ENCODE assay signal across 21 cellular contexts in the genomic region with DNA sequence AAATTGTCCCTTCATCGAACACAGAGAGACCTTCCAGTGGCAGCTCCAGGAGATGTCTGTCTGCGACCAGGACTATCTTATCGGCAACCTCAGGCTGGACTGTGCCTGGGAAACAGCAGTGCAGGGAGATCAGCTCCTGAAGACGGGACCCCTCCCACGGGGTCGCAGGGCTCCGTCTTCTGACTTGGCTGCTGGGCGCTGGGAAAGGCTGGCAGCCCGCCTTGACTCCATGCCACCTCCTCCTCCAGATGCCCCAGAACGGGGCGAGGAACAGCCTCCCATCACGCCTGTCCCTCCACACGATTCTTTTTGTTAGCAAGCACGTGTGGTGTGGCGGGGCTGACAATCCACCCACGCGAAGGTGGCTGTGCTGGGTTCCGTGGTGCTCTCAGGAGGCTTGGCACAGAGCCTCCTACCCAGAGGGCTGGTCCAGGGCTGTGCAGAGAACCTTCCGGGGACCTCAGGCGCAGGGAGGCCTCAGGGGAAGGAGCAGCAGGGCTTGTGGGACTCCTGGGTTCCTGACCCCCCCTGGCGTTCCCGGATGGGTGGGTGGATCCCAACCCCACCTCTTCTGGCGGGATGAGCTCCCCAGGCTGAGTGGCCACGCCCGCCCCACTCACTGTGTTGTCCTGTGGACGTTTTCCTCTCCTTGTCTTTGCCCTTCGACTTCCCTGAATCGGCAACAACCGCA. TPM values are rescaled to one million over a fixed set of nuclear protein-coding genes. Genes with fewer than 3 reads are reported as not detected.
DNase-seq lines count a peak whose midpoint lies in the region; ATAC-seq and TF ChIP-seq lines count a peak whose summit lies in the region.
"Had no signal": no experiment of that assay in that cellular context is flagged by ENCODE, and none has a peak within 500 bp of the region (broad histone marks: within the 10 kb centered on the region; RNA-seq: fewer than 3 reads in every experiment).

No MANE protein-coding gene starts in this region.

- no peak overlapping the region for H3K4ac ChIP-seq in IMR-90 (ENCODE audit: low read depth, low read length)

- H3K79me1 ChIP-seq in IMR-90 (ENCODE audit: low read depth in 1 of 2, low read length in 2 of 2): no peaks in the 10 kb centered on the region

- no peaks in the 10 kb centered on the region for H3K4me1 ChIP-seq in IMR-90 (ENCODE audit: control insufficient read depth, insufficient read depth, low read length)
- no peaks in the 10 kb centered on the region for H3K4me1 ChIP-seq in foreskin keratinocyte
- H3K4me1 ChIP-seq: HAP-1, SJSA1 had no signal

- H2AFZ ChIP-seq in IMR-90 (replicated peaks; ENCODE audit: low read length, poor library complexity): no peak overlapping the region

- CTCF ChIA-PET in IMR-90 (lab: Yijun Ruan, JAX): no interaction called here

- H2AK5ac ChIP-seq in IMR-90 (ENCODE audit: low read depth, low read length): no peak overlapping the region

- no peak for TF ChIP-seq POLR2A in IMR-90 (IDR thresholded peaks at IDR 0.05; ENCODE audit: low read depth, low read length)

- no peak overlapping the region for H4K8ac ChIP-seq in IMR-90 (ENCODE audit: low read depth in 2 of 2, low read length in 2 of 2)

- H3K27me3 ChIP-seq in IMR-90 (ENCODE audit: control insufficient read depth, insufficient read depth, low read length): peaks cover 19% of the 10 kb centered on the region
- H3K27me3 ChIP-seq in foreskin keratinocyte: no peaks in the 10 kb centered on the region

- H3K27ac ChIP-seq in IMR-90 (ENCODE audit: insufficient read depth, low read length): no peak overlapping the region
- H3K27ac ChIP-seq in foreskin keratinocyte: no peak overlapping the region
- H3K27ac ChIP-seq: SJSA1 had no signal

- TF ChIP-seq RAD21 in IMR-90 (IDR thresholded peaks at IDR 0.05; ENCODE audit: low read length): no peak

- no peak overlapping the region for H3K18ac ChIP-seq in IMR-90 (ENCODE audit: low read depth, low read length)

- no peak overlapping the region for H2BK5ac ChIP-seq in IMR-90 (ENCODE audit: low read depth, low read length, poor library complexity, severe bottlenecking)

- H3K9me1 ChIP-seq in IMR-90 (ENCODE audit: insufficient read depth, low read length): peaks cover 3% of the 10 kb centered on the region; the same call in 1 of the 2 replicates

- dilution Hi-C loops in IMR-90 (cut with HindIII; ENCODE audit: low sequenced_read_pairs, unreplicated experiment): no loop called here

- peak overlapping the region; percentile 14 for H2AK9ac ChIP-seq in IMR-90 (replicated peaks; ENCODE audit: low read depth, low read length, poor library complexity)

- DNase-seq in Right ventricle myocardium inferior (ENCODE audit: missing footprints) (peak; percentile 37), left cardiac atrium (no peak), IMR-90 (no peak), islet precursor cell (peak; percentile 47), sciatic nerve (ENCODE audit: low spot score) (peak; percentile 51), T-helper 2 cell (no peak), foreskin keratinocyte (no peak), DMS 273 treated with DMSO at 0.1 percent for 48 hours (lab: John Stamatoyannopoulos, UW) (no peak)
- DNase-seq: EL, GF-D8, Karpas-422, NCI-H1694, NCI-H2081, NCI-H2171, NCI-H524 treated with DMSO at 0.1 percent for 48 hours, NCI-H82 had no signal

- 58% methylated on average over 7 of the region's 29 CpGs; no CpG with 5 or more reads in 1 of the 2 experiments for WGBS in IMR-90 (ENCODE audit: extremely low coverage in 2 of 2, insufficient read length in 1 of 2), 2 experiments

- no peak overlapping the region for H3K14ac ChIP-seq in IMR-90 (replicated peaks; ENCODE audit: low read depth, low read length)

- BruUV-seq in IMR-90 (replicated peaks; lab: Mats Ljungman, UMichigan): no TSS peak

- H3K36me3 ChIP-seq in IMR-90 (ENCODE audit: control insufficient read depth, insufficient read depth, low read length): no peaks in the 10 kb centered on the region
- H3K36me3 ChIP-seq: HAP-1, SJSA1 had no signal

- no peak overlapping the region for H3K9ac ChIP-seq in IMR-90 (ENCODE audit: low read depth, low read length)

- no peak overlapping the region for H3K4me2 ChIP-seq in IMR-90 (ENCODE audit: low read depth, low read length)

- H2BK20ac ChIP-seq in IMR-90 (ENCODE audit: low read depth, low read length): no peak overlapping the region

- no peaks in the 10 kb centered on the region for H3K9me3 ChIP-seq in IMR-90 (ENCODE audit: control insufficient read depth, insufficient read depth, low read length)
- H3K9me3 ChIP-seq: HAP-1, SJSA1 had no signal

- no peak overlapping the region for H4K5ac ChIP-seq in IMR-90 (ENCODE audit: low read depth, low read length)

- POLR2A ChIA-PET in IMR-90 (lab: Charles Lee; ENCODE audit: unreplicated experiment): no interaction called here

- in situ Hi-C loops in IMR-90 (cut with MboI; ENCODE audit: low sequenced_read_pairs): no loop called here

- no peaks in the 10 kb centered on the region for H4K20me1 ChIP-seq in IMR-90 (ENCODE audit: insufficient read depth, low read length)

- TF ChIP-seq CTCF in IMR-90 (conservative IDR thresholded peaks at IDR 0.05; ENCODE audit: low read depth, low read length): no peak
- no peak for TF ChIP-seq CTCF in foreskin keratinocyte (conservative IDR thresholded peaks at IDR 0.05)

- H4K91ac ChIP-seq in IMR-90 (ENCODE audit: insufficient read depth, low read depth, low read length): no peak overlapping the region

- intact Hi-C loops in Right ventricle myocardium inferior (cut with DNase I): loop anchor here (10.0 kb wide), 1 partner anchor 491 kb away; no protein-coding TSS in a partner anchor
- intact Hi-C loops in left cardiac atrium (cut with DNase I): loop anchor here in 1 of 2 donors (10.0 kb wide), 1 partner anchor 291 kb away; no protein-coding TSS in a partner anchor
- intact Hi-C loops in IMR-90 (cut with micrococcal nuclease): no loop called here
- intact Hi-C loops in sciatic nerve (cut with DNase I): loop anchor here (10.0 kb wide), 1 partner anchor 291 kb away; no protein-coding TSS in a partner anchor

- H3K56ac ChIP-seq in IMR-90 (ENCODE audit: extremely low read depth, insufficient read depth, low read length): no peak overlapping the region

- H2BK15ac ChIP-seq in IMR-90 (ENCODE audit: low read depth, low read length): no peak overlapping the region

- no peak overlapping the region for H3K4me3 ChIP-seq in IMR-90 (ENCODE audit: insufficient read depth, low read depth, low read length)
- H3K4me3 ChIP-seq: HAP-1, SJSA1 had no signal

- no peak for ATAC-seq in Right ventricle myocardium inferior
- no peak for ATAC-seq in left cardiac atrium
- ATAC-seq in IMR-90 (ENCODE audit: low read depth): no peak
- ATAC-seq in sciatic nerve: no peak
- no peak for ATAC-seq in foreskin keratinocyte
- ATAC-seq: Panc1 had no signal

- no peak overlapping the region for H2BK120ac ChIP-seq in IMR-90 (ENCODE audit: low read depth, low read length)

- H3K23ac ChIP-seq in IMR-90 (ENCODE audit: low read depth, low read length): no peak overlapping the region

TF ChIP-seq in IMR-90, 13 proteins besides CTCF, POLR2A, EP300 and RAD21:
- TF ChIP-seq RFX5 (IDR thresholded peaks at IDR 0.05; ENCODE audit: low read depth, low read length): no peak
- no peak for TF ChIP-seq CEBPB (IDR thresholded peaks at IDR 0.05; ENCODE audit: low read depth, low read length)
- TF ChIP-seq MXI1 (IDR thresholded peaks at IDR 0.05; ENCODE audit: borderline replicate concordance, low read depth, low read length): no peak
- no peak for TF ChIP-seq RCOR1 (IDR thresholded peaks at IDR 0.05; ENCODE audit: insufficient replicate concordance, low read length)
- no peak for TF ChIP-seq BHLHE40 (IDR thresholded peaks at IDR 0.05; ENCODE audit: low read depth, low read length)
- no peak for TF ChIP-seq CHD1 (IDR thresholded peaks at IDR 0.05; ENCODE audit: low read depth, low read length)
- no peak for TF ChIP-seq MAZ (IDR thresholded peaks at IDR 0.05; ENCODE audit: borderline replicate concordance, low read depth, low read length)
- TF ChIP-seq, protein P1, sequence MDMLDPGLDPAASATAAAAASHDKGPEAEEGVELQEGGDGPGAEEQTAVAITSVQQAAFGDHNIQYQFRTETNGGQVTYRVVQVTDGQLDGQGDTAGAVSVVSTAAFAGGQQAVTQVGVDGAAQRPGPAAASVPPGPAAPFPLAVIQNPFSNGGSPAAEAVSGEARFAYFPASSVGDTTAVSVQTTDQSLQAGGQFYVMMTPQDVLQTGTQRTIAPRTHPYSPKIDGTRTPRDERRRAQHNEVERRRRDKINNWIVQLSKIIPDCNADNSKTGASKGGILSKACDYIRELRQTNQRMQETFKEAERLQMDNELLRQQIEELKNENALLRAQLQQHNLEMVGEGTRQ (IDR thresholded peaks at IDR 0.05; ENCODE audit: low read depth, low read length): no peak
- TF ChIP-seq MAFK (IDR thresholded peaks at IDR 0.05; ENCODE audit: low read depth, low read length): no peak
- TF ChIP-seq NFE2L2 (IDR thresholded peaks at IDR 0.05; ENCODE audit: low read depth, low read length): no peak
- TF ChIP-seq, protein P2, sequence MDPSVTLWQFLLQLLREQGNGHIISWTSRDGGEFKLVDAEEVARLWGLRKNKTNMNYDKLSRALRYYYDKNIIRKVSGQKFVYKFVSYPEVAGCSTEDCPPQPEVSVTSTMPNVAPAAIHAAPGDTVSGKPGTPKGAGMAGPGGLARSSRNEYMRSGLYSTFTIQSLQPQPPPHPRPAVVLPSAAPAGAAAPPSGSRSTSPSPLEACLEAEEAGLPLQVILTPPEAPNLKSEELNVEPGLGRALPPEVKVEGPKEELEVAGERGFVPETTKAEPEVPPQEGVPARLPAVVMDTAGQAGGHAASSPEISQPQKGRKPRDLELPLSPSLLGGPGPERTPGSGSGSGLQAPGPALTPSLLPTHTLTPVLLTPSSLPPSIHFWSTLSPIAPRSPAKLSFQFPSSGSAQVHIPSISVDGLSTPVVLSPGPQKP (IDR thresholded peaks at IDR 0.05; ENCODE audit: borderline replicate concordance, low read depth, low read length): no peak
- TF ChIP-seq SMC3 (IDR thresholded peaks at IDR 0.05; ENCODE audit: low read depth, low read length): no peak
- TF ChIP-seq FOS (IDR thresholded peaks at IDR 0.05; ENCODE audit: low read depth, low read length): no peak
TF ChIP-seq in IMR-90: peak in this region for 0.

RNA-seq across cellular contexts. Expression of a gene that starts 47.6 kb away (rescaled TPM):
- total RNA-seq in Right ventricle myocardium inferior (not detected), left cardiac atrium (not detected), IMR-90 (2012; rRNA removed) (not detected in 2 replicates), sciatic nerve (2.1 TPM), foreskin keratinocyte (not detected in 2 replicates)
- polyA plus RNA-seq in IMR-90 (2012; rRNA removed) (not detected in 2 replicates), foreskin keratinocyte (not detected in 2 replicates)
- not detected in 2 replicates for polyA plus RNA-seq in IMR-90 (2012; cell fraction: cytosol; rRNA removed)
- not detected in 2 replicates for polyA plus RNA-seq in IMR-90 (2012; cell fraction: nucleus; rRNA removed; ENCODE audit: low replicate concordance)
- total RNA-seq: MCF 10A, SJSA1 had no signal
- polyA plus RNA-seq: CD14-positive monocyte had no signal

Comparison
In these comparisons a context has a peak if more than half of its experiments do, and no peak if none do; other contexts are left out.
1. DNase-seq: peak in Right ventricle myocardium inferior (single experiment), islet precursor cell (single experiment) and sciatic nerve (single experiment); none in left cardiac atrium (single experiment), IMR-90 (single experiment), T-helper 2 cell (0 of 5), foreskin keratinocyte (0 of 2) and DMS 273 treated with DMSO at 0.1 percent for 48 hours (single experiment).